1 cellular context compared by ENCODE assay signal in the genomic region with DNA sequence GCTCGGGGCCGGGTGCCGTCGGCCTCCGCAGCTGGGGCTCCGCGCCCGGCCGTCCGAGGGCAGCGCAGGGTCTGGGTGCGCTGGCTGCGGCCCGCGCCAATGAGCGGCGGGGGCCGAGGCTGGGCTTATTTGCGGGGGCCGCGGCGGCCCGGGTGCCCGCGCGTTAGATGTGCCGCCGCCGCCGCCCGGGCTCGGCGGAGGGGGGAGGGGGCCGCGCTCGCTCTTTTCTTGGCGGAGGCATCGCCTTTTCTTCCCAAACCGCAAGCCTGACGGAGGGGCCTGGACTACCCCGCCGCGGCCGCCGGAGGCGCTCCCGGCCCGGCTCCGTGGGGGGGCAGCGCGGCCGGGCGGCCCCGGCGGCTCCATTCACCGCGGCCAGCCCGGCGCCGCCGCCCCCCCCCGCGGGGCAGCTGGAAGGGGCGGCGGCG.
TF ChIP-seq lines count a peak whose summit lies in the region.

A gene (minus strand): TSS at position 101 of the 428 bp plus-strand sequence. CDS start 278 bp downstream, outside the sequence.

TF ChIP-seq in HepG2, 621 proteins besides CTCF, POLR2A, EP300 and RAD21 (continued from another document and continues in another):
- TF ChIP-seq, protein P1, sequence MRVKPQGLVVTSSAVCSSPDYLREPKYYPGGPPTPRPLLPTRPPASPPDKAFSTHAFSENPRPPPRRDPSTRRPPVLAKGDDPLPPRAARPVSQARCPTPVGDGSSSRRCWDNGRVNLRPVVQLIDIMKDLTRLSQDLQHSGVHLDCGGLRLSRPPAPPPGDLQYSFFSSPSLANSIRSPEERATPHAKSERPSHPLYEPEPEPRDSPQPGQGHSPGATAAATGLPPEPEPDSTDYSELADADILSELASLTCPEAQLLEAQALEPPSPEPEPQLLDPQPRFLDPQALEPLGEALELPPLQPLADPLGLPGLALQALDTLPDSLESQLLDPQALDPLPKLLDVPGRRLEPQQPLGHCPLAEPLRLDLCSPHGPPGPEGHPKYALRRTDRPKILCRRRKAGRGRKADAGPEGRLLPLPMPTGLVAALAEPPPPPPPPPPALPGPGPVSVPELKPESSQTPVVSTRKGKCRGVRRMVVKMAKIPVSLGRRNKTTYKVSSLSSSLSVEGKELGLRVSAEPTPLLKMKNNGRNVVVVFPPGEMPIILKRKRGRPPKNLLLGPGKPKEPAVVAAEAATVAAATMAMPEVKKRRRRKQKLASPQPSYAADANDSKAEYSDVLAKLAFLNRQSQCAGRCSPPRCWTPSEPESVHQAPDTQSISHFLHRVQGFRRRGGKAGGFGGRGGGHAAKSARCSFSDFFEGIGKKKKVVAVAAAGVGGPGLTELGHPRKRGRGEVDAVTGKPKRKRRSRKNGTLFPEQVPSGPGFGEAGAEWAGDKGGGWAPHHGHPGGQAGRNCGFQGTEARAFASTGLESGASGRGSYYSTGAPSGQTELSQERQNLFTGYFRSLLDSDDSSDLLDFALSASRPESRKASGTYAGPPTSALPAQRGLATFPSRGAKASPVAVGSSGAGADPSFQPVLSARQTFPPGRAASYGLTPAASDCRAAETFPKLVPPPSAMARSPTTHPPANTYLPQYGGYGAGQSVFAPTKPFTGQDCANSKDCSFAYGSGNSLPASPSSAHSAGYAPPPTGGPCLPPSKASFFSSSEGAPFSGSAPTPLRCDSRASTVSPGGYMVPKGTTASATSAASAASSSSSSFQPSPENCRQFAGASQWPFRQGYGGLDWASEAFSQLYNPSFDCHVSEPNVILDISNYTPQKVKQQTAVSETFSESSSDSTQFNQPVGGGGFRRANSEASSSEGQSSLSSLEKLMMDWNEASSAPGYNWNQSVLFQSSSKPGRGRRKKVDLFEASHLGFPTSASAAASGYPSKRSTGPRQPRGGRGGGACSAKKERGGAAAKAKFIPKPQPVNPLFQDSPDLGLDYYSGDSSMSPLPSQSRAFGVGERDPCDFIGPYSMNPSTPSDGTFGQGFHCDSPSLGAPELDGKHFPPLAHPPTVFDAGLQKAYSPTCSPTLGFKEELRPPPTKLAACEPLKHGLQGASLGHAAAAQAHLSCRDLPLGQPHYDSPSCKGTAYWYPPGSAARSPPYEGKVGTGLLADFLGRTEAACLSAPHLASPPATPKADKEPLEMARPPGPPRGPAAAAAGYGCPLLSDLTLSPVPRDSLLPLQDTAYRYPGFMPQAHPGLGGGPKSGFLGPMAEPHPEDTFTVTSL (CRISPR knock-in tag; IDR thresholded peaks at IDR 0.05; ENCODE audit: borderline replicate concordance), result no peak
- TF ChIP-seq DPF2 (CRISPR knock-in tag; IDR thresholded peaks at IDR 0.05; ENCODE audit: borderline replicate concordance, low read depth), result no peak
- no peak for TF ChIP-seq THYN1 (CRISPR knock-in tag; IDR thresholded peaks at IDR 0.05; ENCODE audit: borderline replicate concordance, low read depth)
- no peak for TF ChIP-seq ZNF331 (CRISPR knock-in tag; IDR thresholded peaks at IDR 0.05)
- TF ChIP-seq HIVEP1 (CRISPR knock-in tag; IDR thresholded peaks at IDR 0.05), result no peak
- no peak for TF ChIP-seq EZH2 (conservative IDR thresholded peaks at IDR 0.05; ENCODE audit: low read depth, low read length)
- no peak for TF ChIP-seq CHD2 (IDR thresholded peaks at IDR 0.05; ENCODE audit: low read depth, low read length)
- no peak for TF ChIP-seq REXO4 (CRISPR knock-in tag; IDR thresholded peaks at IDR 0.05; ENCODE audit: borderline replicate concordance)
- no peak for TF ChIP-seq TRIM24 (CRISPR knock-in tag; IDR thresholded peaks at IDR 0.05)
- TF ChIP-seq, protein P2, sequence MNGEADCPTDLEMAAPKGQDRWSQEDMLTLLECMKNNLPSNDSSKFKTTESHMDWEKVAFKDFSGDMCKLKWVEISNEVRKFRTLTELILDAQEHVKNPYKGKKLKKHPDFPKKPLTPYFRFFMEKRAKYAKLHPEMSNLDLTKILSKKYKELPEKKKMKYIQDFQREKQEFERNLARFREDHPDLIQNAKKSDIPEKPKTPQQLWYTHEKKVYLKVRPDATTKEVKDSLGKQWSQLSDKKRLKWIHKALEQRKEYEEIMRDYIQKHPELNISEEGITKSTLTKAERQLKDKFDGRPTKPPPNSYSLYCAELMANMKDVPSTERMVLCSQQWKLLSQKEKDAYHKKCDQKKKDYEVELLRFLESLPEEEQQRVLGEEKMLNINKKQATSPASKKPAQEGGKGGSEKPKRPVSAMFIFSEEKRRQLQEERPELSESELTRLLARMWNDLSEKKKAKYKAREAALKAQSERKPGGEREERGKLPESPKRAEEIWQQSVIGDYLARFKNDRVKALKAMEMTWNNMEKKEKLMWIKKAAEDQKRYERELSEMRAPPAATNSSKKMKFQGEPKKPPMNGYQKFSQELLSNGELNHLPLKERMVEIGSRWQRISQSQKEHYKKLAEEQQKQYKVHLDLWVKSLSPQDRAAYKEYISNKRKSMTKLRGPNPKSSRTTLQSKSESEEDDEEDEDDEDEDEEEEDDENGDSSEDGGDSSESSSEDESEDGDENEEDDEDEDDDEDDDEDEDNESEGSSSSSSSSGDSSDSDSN (CRISPR knock-in tag; IDR thresholded peaks at IDR 0.05), result peak; percentile 39; the same call in 1 of the 2 replicates
- TF ChIP-seq POLR2AphosphoS2 (IDR thresholded peaks at IDR 0.05; ENCODE audit: low read depth, low read length), result no peak
- peak; percentile 81; the same call in 1 of the 2 replicates for TF ChIP-seq CBFB (CRISPR knock-in tag; IDR thresholded peaks at IDR 0.05)
- TF ChIP-seq ZNF883 (CRISPR knock-in tag; IDR thresholded peaks at IDR 0.05; ENCODE audit: not compliant biosample characterization), result no peak
- TF ChIP-seq JUND (CRISPR knock-in tag; IDR thresholded peaks at IDR 0.05), result no peak
- TF ChIP-seq TEAD3 (CRISPR knock-in tag; optimal IDR thresholded peaks at IDR 0.05; ENCODE audit: borderline replicate concordance), result no peak
- TF ChIP-seq, protein P3, sequence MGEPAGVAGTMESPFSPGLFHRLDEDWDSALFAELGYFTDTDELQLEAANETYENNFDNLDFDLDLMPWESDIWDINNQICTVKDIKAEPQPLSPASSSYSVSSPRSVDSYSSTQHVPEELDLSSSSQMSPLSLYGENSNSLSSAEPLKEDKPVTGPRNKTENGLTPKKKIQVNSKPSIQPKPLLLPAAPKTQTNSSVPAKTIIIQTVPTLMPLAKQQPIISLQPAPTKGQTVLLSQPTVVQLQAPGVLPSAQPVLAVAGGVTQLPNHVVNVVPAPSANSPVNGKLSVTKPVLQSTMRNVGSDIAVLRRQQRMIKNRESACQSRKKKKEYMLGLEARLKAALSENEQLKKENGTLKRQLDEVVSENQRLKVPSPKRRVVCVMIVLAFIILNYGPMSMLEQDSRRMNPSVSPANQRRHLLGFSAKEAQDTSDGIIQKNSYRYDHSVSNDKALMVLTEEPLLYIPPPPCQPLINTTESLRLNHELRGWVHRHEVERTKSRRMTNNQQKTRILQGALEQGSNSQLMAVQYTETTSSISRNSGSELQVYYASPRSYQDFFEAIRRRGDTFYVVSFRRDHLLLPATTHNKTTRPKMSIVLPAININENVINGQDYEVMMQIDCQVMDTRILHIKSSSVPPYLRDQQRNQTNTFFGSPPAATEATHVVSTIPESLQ (CRISPR knock-in tag; conservative IDR thresholded peaks at IDR 0.05), result no peak
- TF ChIP-seq, protein P4, sequence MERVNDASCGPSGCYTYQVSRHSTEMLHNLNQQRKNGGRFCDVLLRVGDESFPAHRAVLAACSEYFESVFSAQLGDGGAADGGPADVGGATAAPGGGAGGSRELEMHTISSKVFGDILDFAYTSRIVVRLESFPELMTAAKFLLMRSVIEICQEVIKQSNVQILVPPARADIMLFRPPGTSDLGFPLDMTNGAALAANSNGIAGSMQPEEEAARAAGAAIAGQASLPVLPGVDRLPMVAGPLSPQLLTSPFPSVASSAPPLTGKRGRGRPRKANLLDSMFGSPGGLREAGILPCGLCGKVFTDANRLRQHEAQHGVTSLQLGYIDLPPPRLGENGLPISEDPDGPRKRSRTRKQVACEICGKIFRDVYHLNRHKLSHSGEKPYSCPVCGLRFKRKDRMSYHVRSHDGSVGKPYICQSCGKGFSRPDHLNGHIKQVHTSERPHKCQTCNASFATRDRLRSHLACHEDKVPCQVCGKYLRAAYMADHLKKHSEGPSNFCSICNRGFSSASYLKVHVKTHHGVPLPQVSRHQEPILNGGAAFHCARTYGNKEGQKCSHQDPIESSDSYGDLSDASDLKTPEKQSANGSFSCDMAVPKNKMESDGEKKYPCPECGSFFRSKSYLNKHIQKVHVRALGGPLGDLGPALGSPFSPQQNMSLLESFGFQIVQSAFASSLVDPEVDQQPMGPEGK (CRISPR knock-in tag; IDR thresholded peaks at IDR 0.05), result peak; percentile 55
- TF ChIP-seq FOSL1 (CRISPR knock-in tag; IDR thresholded peaks at IDR 0.05; ENCODE audit: borderline replicate concordance), result no peak
- TF ChIP-seq POGZ (CRISPR knock-in tag; IDR thresholded peaks at IDR 0.05), result no peak
- TF ChIP-seq AGO1 (IDR thresholded peaks at IDR 0.05; ENCODE audit: low read depth, low read length, poor library complexity, severe bottlenecking), result peak; percentile 17
- TF ChIP-seq, protein P5, sequence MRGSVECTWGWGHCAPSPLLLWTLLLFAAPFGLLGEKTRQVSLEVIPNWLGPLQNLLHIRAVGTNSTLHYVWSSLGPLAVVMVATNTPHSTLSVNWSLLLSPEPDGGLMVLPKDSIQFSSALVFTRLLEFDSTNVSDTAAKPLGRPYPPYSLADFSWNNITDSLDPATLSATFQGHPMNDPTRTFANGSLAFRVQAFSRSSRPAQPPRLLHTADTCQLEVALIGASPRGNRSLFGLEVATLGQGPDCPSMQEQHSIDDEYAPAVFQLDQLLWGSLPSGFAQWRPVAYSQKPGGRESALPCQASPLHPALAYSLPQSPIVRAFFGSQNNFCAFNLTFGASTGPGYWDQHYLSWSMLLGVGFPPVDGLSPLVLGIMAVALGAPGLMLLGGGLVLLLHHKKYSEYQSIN (CRISPR knock-in tag; IDR thresholded peaks at IDR 0.05; ENCODE audit: borderline replicate concordance), result no peak
- TF ChIP-seq ZNF501 (CRISPR knock-in tag; IDR thresholded peaks at IDR 0.05), result no peak
- no peak for TF ChIP-seq ZNF256 (CRISPR knock-in tag; conservative IDR thresholded peaks at IDR 0.05)
- TF ChIP-seq NFKB2 (CRISPR knock-in tag; IDR thresholded peaks at IDR 0.05; ENCODE audit: borderline replicate concordance), result no peak
- TF ChIP-seq, protein P6, sequence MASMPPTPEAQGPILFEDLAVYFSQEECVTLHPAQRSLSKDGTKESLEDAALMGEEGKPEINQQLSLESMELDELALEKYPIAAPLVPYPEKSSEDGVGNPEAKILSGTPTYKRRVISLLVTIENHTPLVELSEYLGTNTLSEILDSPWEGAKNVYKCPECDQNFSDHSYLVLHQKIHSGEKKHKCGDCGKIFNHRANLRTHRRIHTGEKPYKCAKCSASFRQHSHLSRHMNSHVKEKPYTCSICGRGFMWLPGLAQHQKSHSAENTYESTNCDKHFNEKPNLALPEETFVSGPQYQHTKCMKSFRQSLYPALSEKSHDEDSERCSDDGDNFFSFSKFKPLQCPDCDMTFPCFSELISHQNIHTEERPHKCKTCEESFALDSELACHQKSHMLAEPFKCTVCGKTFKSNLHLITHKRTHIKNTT (CRISPR knock-in tag; IDR thresholded peaks at IDR 0.05), result no peak
- no peak for TF ChIP-seq ZNF350 (CRISPR knock-in tag; IDR thresholded peaks at IDR 0.05; ENCODE audit: borderline replicate concordance, low read depth)
- no peak; the same call in 1 of the 2 replicates for TF ChIP-seq KLF6 (CRISPR knock-in tag; IDR thresholded peaks at IDR 0.05)
- no peak for TF ChIP-seq HNRNPK (IDR thresholded peaks at IDR 0.05; ENCODE audit: low read depth, low read length, poor library complexity, severe bottlenecking)
- no peak for TF ChIP-seq ZNF570 (CRISPR knock-in tag; IDR thresholded peaks at IDR 0.05; ENCODE audit: borderline replicate concordance)
- no peak for TF ChIP-seq ZNF510 (CRISPR knock-in tag; IDR thresholded peaks at IDR 0.05; ENCODE audit: low read depth)
- TF ChIP-seq, protein P7, sequence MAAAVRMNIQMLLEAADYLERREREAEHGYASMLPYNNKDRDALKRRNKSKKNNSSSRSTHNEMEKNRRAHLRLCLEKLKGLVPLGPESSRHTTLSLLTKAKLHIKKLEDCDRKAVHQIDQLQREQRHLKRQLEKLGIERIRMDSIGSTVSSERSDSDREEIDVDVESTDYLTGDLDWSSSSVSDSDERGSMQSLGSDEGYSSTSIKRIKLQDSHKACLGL (CRISPR knock-in tag; IDR thresholded peaks at IDR 0.05), result no peak
- TF ChIP-seq NFKBIZ (CRISPR knock-in tag; IDR thresholded peaks at IDR 0.05), result no peak
- TF ChIP-seq, protein P8, sequence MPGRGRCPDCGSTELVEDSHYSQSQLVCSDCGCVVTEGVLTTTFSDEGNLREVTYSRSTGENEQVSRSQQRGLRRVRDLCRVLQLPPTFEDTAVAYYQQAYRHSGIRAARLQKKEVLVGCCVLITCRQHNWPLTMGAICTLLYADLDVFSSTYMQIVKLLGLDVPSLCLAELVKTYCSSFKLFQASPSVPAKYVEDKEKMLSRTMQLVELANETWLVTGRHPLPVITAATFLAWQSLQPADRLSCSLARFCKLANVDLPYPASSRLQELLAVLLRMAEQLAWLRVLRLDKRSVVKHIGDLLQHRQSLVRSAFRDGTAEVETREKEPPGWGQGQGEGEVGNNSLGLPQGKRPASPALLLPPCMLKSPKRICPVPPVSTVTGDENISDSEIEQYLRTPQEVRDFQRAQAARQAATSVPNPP (CRISPR knock-in tag; IDR thresholded peaks at IDR 0.05), result no peak
- TF ChIP-seq, protein P9, sequence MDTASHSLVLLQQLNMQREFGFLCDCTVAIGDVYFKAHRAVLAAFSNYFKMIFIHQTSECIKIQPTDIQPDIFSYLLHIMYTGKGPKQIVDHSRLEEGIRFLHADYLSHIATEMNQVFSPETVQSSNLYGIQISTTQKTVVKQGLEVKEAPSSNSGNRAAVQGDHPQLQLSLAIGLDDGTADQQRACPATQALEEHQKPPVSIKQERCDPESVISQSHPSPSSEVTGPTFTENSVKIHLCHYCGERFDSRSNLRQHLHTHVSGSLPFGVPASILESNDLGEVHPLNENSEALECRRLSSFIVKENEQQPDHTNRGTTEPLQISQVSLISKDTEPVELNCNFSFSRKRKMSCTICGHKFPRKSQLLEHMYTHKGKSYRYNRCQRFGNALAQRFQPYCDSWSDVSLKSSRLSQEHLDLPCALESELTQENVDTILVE (CRISPR knock-in tag; IDR thresholded peaks at IDR 0.05), result peak; percentile 46; the same call in 1 of the 2 replicates
- TF ChIP-seq, protein P10, sequence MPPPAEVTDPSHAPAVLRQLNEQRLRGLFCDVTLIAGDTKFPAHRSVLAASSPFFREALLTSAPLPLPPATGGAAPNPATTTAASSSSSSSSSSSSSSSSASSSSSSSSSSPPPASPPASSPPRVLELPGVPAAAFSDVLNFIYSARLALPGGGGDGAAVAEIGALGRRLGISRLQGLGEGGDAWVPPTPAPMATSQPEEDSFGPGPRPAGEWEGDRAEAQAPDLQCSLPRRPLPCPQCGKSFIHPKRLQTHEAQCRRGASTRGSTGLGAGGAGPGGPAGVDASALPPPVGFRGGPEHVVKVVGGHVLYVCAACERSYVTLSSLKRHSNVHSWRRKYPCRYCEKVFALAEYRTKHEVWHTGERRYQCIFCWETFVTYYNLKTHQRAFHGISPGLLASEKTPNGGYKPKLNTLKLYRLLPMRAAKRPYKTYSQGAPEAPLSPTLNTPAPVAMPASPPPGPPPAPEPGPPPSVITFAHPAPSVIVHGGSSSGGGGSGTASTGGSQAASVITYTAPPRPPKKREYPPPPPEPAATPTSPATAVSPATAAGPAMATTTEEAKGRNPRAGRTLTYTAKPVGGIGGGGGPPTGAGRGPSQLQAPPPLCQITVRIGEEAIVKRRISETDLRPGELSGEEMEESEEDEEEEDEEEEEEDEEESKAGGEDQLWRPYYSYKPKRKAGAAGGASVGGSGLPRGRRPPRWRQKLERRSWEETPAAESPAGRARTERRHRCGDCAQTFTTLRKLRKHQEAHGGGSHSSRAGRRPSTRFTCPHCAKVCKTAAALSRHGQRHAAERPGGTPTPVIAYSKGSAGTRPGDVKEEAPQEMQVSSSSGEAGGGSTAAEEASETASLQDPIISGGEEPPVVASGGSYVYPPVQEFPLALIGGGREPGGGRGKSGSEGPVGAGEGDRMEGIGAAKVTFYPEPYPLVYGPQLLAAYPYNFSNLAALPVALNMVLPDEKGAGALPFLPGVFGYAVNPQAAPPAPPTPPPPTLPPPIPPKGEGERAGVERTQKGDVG (CRISPR knock-in tag; IDR thresholded peaks at IDR 0.05; ENCODE audit: borderline replicate concordance), result no peak
